Comparison of ENCODE assay signal across 8 cellular contexts in genomic region chr11:6705905-6706535, GRCh38. TPM values are rescaled to one million over a fixed set of nuclear protein-coding genes. Genes with fewer than 3 reads are reported as not detected.
DNase-seq lines count a peak whose midpoint lies in the region; ATAC-seq and TF ChIP-seq lines count a peak whose summit lies in the region.

No MANE protein-coding gene starts in this region.

- ATAC-seq in GM23338 (peak; percentile 65), omental fat pad (ENCODE audit: low FRiP score) (peak; percentile 72), GM18861 (IDR thresholded peaks at IDR 0.05; ENCODE audit: unreplicated experiment) (no peak), HG03520 (IDR thresholded peaks at IDR 0.05; ENCODE audit: unreplicated experiment) (no peak)

- H3K27me3 ChIP-seq in GM23338 (ENCODE audit: insufficient read depth) = no peaks in the 10 kb centered on the region

- H3K4me1 Mint-ChIP-seq in GM23338 = peaks cover 5% of the 10 kb centered on the region; the same call in 2 of the 3 replicates
- peaks cover 25% of the 10 kb centered on the region for H3K4me1 Mint-ChIP-seq in activated T-cell treated with anti-CD3 and anti-CD28 coated beads, Interleukin-2, amount 50 U/mL, for 24 hours (ENCODE audit: low read depth)

- no peak overlapping the region for H3K4me3 Mint-ChIP-seq in GM23338
- H3K4me3 Mint-ChIP-seq in activated T-cell treated with anti-CD3 and anti-CD28 coated beads, Interleukin-2, amount 50 U/mL, for 24 hours = no peak overlapping the region

- no peaks in the 10 kb centered on the region for H3F3A ChIP-seq in GM23338 (replicated peaks; ENCODE audit: low read depth)

- H3K36me3 ChIP-seq in GM23338 (ENCODE audit: insufficient read depth) = no peaks in the 10 kb centered on the region

- no peak overlapping the region for H2AFZ ChIP-seq in GM23338

- H3K27ac ChIP-seq in GM23338 (ENCODE audit: low read depth) = no peak overlapping the region

- peak; percentile 41 for DNase-seq in DMS53 treated with DMSO at 0.1 percent for 48 hours (lab: John Stamatoyannopoulos, UW; ENCODE audit: unreplicated experiment)
- DNase-seq in GM23338 (ENCODE audit: low spot score) = peak; percentile 80
- peak; percentile 36 for DNase-seq in NCI-H460 (ENCODE audit: extremely low read depth, low read depth)
- no peak for DNase-seq in activated T-cell treated with anti-CD3 and anti-CD28 coated beads, Interleukin-2, amount 50 U/mL, for 24 hours
- peak; percentile 51 for DNase-seq in fibroblast of the conjunctiva (ENCODE audit: low read depth)
- DNase-seq in omental fat pad (ENCODE audit: low spot score) = peak; percentile 38

- H3K27me3 Mint-ChIP-seq in GM23338 (ENCODE audit: insufficient read depth, low read depth, poor library complexity) = peaks cover 6% of the 10 kb centered on the region
- H3K27me3 Mint-ChIP-seq in activated T-cell treated with anti-CD3 and anti-CD28 coated beads, Interleukin-2, amount 50 U/mL, for 24 hours = no peaks in the 10 kb centered on the region

- TF ChIP-seq CTCF in GM23338 (conservative IDR thresholded peaks at IDR 0.05; ENCODE audit: low read depth in 2 of 2) (peak; percentile 77 to 94), omental fat pad (IDR thresholded peaks at IDR 0.05) (peak in 2 of 3 donors; percentile 41 to 43)

- H3K9me2 ChIP-seq in GM23338 (ENCODE audit: insufficient read depth) = no peaks in the 10 kb centered on the region

- peaks cover 7% of the 10 kb centered on the region; the same call in 1 of the 2 replicates for H3K4me1 ChIP-seq in GM23338 (ENCODE audit: insufficient read depth)

- no peaks in the 10 kb centered on the region for H3K79me2 ChIP-seq in GM23338 (replicated peaks; ENCODE audit: insufficient read depth)

- H4K20me1 ChIP-seq in GM23338 (replicated peaks; ENCODE audit: insufficient read depth) = no peaks in the 10 kb centered on the region

- H3K9me3 Mint-ChIP-seq in GM23338 = no peaks in the 10 kb centered on the region
- no peaks in the 10 kb centered on the region for H3K9me3 Mint-ChIP-seq in activated T-cell treated with anti-CD3 and anti-CD28 coated beads, Interleukin-2, amount 50 U/mL, for 24 hours

- no peaks in the 10 kb centered on the region for H3K36me3 Mint-ChIP-seq in GM23338 (ENCODE audit: low read depth)
- H3K36me3 Mint-ChIP-seq in activated T-cell treated with anti-CD3 and anti-CD28 coated beads, Interleukin-2, amount 50 U/mL, for 24 hours (ENCODE audit: low read depth) = no peaks in the 10 kb centered on the region

- H3K4me2 ChIP-seq in GM23338 = no peak overlapping the region

- H3K27ac Mint-ChIP-seq in GM23338 = no peak overlapping the region
- peak overlapping the region; percentile 46 for H3K27ac Mint-ChIP-seq in activated T-cell treated with anti-CD3 and anti-CD28 coated beads, Interleukin-2, amount 50 U/mL, for 24 hours

- H3K4me3 ChIP-seq in GM23338 = no peak overlapping the region

TF ChIP-seq in GM23338, 12 proteins besides CTCF, POLR2A, EP300 and RAD21 (continues in another document):
- TF ChIP-seq JUNB (IDR thresholded peaks at IDR 0.05; ENCODE audit: unreplicated experiment) (no peak), CREB1 (CRISPR knock-in tag; IDR thresholded peaks at IDR 0.05; ENCODE audit: low read depth) (no peak), ETS1 (IDR thresholded peaks at IDR 0.05) (no peak), POLR2AphosphoS5 (IDR thresholded peaks at IDR 0.05; ENCODE audit: low read depth) (no peak), NANOG (IDR thresholded peaks at IDR 0.05; ENCODE audit: borderline replicate concordance) (no peak), ZNF331 (CRISPR knock-in tag; IDR thresholded peaks at IDR 0.05; ENCODE audit: low read depth) (no peak), REST (IDR thresholded peaks at IDR 0.05; ENCODE audit: unreplicated experiment) (no peak), EZH2 (IDR thresholded peaks at IDR 0.05; ENCODE audit: low read depth, unreplicated experiment) (no peak), STAT1 (IDR thresholded peaks at IDR 0.05; ENCODE audit: unreplicated experiment) (no peak), ZNF114 (CRISPR knock-in tag; IDR thresholded peaks at IDR 0.05) (no peak), EZH2phosphoT487 (IDR thresholded peaks at IDR 0.05; ENCODE audit: unreplicated experiment) (no peak)

RNA-seq across cellular contexts. Expression of gene MRPL17, which starts 22.9 kb away (rescaled TPM):
- total RNA-seq in GM23338 (2014; rRNA removed; shearing (Covaris generic)) = 26.7 and 53.8 TPM in 2 replicates
- 81.8 and 85.5 TPM in 2 replicates for polyA plus RNA-seq in GM23338 (2016; fragmentation: Nextera tagmentation; extraction: Ambion mirVana)
- 34.3 and 35.8 TPM in 2 replicates for total RNA-seq in NCI-H460 (2014; rRNA removed; shearing (Covaris generic))
- 1,075 and 1,287 TPM in 2 replicates for polyA plus RNA-seq in NCI-H460 (2014; cell fraction: nucleus; rRNA removed)
- 10 to 100 TPM; 20.0 to 31.6 (median 29.0) TPM for total RNA-seq in omental fat pad

RNA-seq across cellular contexts. Expression of gene DCHS1, which starts 50.4 kb away (rescaled TPM):
- total RNA-seq in GM23338 (2014; rRNA removed; shearing (Covaris generic)) = 16.5 and 20.7 TPM in 2 replicates
- 1.9 and 2.3 TPM in 2 replicates for polyA plus RNA-seq in GM23338 (2016; fragmentation: Nextera tagmentation; extraction: Ambion mirVana)
- total RNA-seq in NCI-H460 (2014; rRNA removed; shearing (Covaris generic)) = 0.07 and 0.14 TPM in 2 replicates
- polyA plus RNA-seq in NCI-H460 (2014; cell fraction: nucleus; rRNA removed) = 0.04 and 0.37 TPM in 2 replicates
- 10 to 100 TPM; 12.6 to 26.3 (median 19.4) TPM for total RNA-seq in omental fat pad

Comparison
In these comparisons a context has a peak if more than half of its experiments do, and no peak if none do; other contexts are left out.
1. ATAC-seq: peak in GM23338 (single experiment) and omental fat pad (single experiment); none in GM18861 (single experiment) and HG03520 (single experiment).
2. RNA of gene DCHS1, which starts 50.4 kb away (total RNA-seq): 16.5 to 20.7 TPM in GM23338 and 12.6 to 26.3 TPM in omental fat pad; 0.07 to 0.14 TPM in NCI-H460; every median in the first group is over 10 times any median in the second.